ENCODE assay signal across 8 cellular contexts in the genomic region with DNA sequence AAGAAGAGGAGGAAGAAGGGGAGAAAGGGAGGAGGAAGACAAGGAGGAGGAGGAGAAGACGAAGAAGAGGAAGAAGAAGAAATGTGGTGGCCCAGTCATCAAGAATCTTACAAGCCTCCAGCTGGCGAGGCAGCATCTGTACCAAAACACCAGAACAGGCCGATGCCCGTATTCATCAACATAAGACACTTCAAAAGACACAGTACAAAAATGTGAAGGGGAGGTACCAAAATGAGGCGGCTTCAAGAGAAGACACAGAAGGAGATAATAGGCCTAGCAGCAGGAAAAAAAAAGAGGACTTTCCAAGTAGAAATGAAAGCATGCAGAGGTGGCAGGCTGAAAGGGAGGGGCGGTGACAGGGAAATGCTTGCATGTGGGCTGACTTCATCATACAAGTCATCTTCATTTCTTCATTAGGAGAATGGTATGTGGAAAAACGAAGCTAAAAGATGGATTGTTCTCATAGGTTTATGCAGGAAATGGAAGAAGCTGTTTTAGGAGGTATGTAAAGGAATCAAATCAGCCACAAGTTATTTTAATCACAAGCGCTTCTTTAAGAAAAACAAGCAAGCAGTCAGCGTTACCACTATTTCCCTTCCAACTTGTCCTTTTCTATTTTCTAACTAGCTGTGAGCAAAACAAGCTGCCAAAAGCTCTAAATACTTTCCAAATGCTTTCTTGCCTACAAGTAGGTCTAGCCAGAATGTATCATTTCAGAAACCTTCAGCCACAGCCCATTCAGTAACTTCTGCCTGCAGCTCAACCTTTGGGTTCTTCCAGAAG.
DNase-seq lines count a peak whose midpoint lies in the region; ATAC-seq and TF ChIP-seq lines count a peak whose summit lies in the region.

No MANE protein-coding gene starts in this region.

- CTCF ChIA-PET in HEK293 (lab: Yijun Ruan, JAX) = interaction anchor here (0.6 to 0.7 kb wide), 2 partner anchors 303 to 356 kb away, joined by 3 to 4 read pairs; no protein-coding TSS in a partner anchor
- CTCF ChIA-PET in activated naive CD4-positive, alpha-beta T cell treated with anti-CD3 and anti-CD28 coated beads, Interleukin-2, amount 10 ng/mL, durations not matched to agents 7 days and 5 days (lab: Charles Lee) = interaction anchor here (1.1 to 1.5 kb wide), 5 partner anchors 12 to 216 kb away, joined by 3 to 5 read pairs (median 3); no protein-coding TSS in a partner anchor

- H3K9me3 Mint-ChIP-seq in activated naive CD4-positive, alpha-beta T cell treated with anti-CD3 and anti-CD28 coated beads, Interleukin-2, amount 10 ng/mL, durations not matched to agents 7 days and 5 days = no peaks in the 10 kb centered on the region

- H3K4me1 ChIP-seq in HEK293 (ENCODE audit: control insufficient read depth, insufficient read depth, low read length) (no peaks in the 10 kb centered on the region), heart right ventricle (peaks cover 5 to 37% (median 25%) of the 10 kb centered on the region in 9 donors)

- no peak overlapping the region for H3K4me3 ChIP-seq in HEK293 (ENCODE audit: low read depth, low read length)
- peak overlapping the region in 5 of 10 donors; percentile 4 to 26 (median 6) for H3K4me3 ChIP-seq in heart right ventricle
- no peak overlapping the region for H3K4me3 ChIP-seq in lower leg skin (ENCODE audit: low read depth, poor library complexity, severe bottlenecking)

- no peak overlapping the region for H3K27ac ChIP-seq in HEK293 (ENCODE audit: extremely low read depth, low read depth, low read length)
- H3K27ac ChIP-seq in heart right ventricle = peak overlapping the region; percentile 10 to 71 (median 62)

- 48 to 50% methylated on average over 9 of the region's 9 CpGs for WGBS in heart right ventricle, 2 donors
- 13 to 16% methylated on average over 9 of the region's 9 CpGs for whole genome bisulfite sequencing in lower leg skin, 2 donors

- TF ChIP-seq CTCF in HEK293 (tag by site-specific recombination; IDR thresholded peaks at IDR 0.05) (no peak), heart right ventricle (IDR thresholded peaks at IDR 0.05) (no peak), lower leg skin (IDR thresholded peaks at IDR 0.05) (no peak)

- H3K4me3 Mint-ChIP-seq in activated naive CD4-positive, alpha-beta T cell treated with anti-CD3 and anti-CD28 coated beads, Interleukin-2, amount 10 ng/mL, durations not matched to agents 7 days and 5 days = peak overlapping the region; percentile 36

- POLR2A ChIA-PET in HEK293 (lab: Yijun Ruan, JAX) = interaction anchor here (0.7 to 0.8 kb wide), 2 partner anchors 13 to 15 kb away, joined by 3 to 4 read pairs; no protein-coding TSS in a partner anchor

- H3K27me3 ChIP-seq in heart right ventricle = no peaks in the 10 kb centered on the region

- intact Hi-C loops in heart right ventricle (cut with DNase I) = loop anchor here in 1 of 10 donors (10.0 kb wide), 1 partner anchor 45 kb away; no protein-coding TSS in a partner anchor
- intact Hi-C loops in lower leg skin (cut with DNase I; ENCODE audit: low total_unique reads) = no loop called here

- H3K27me3 Mint-ChIP-seq in activated naive CD4-positive, alpha-beta T cell treated with anti-CD3 and anti-CD28 coated beads, Interleukin-2, amount 10 ng/mL, durations not matched to agents 7 days and 5 days = no peaks in the 10 kb centered on the region

- peaks cover 47% of the 10 kb centered on the region for H3K4me1 Mint-ChIP-seq in activated naive CD4-positive, alpha-beta T cell treated with anti-CD3 and anti-CD28 coated beads, Interleukin-2, amount 10 ng/mL, durations not matched to agents 7 days and 5 days

- H3K36me3 ChIP-seq in HEK293 (ENCODE audit: control insufficient read depth in 2 of 2, insufficient read depth in 1 of 2, low read length in 2 of 2) (peaks cover 3 to 14% of the 10 kb centered on the region in 2 experiments; a peak in 2 of 3 replicates), heart right ventricle (peaks cover 0 to 13% (median 0%) of the 10 kb centered on the region in 9 donors)

- no peak for TF ChIP-seq POLR2A in lower leg skin (IDR thresholded peaks at IDR 0.05)

- peak in 6 of 8 donors; percentile 50 to 64 (median 61) for ATAC-seq in heart right ventricle

- peak; percentile 63 for DNase-seq in activated naive CD4-positive, alpha-beta T cell treated with anti-CD3 and anti-CD28 coated beads, Interleukin-2, amount 10 ng/mL, durations not matched to agents 7 days and 5 days
- no peak for DNase-seq in heart right ventricle
- peak; percentile 29 to 38 (median 30) for DNase-seq in stimulated activated CD4-positive, alpha-beta T cell treated with anti-CD3 and anti-CD28 coated beads, Interleukin-12 subunit alpha, Interleukin-12 subunit beta, amount 100 ng/mL, for 48 hours (ENCODE audit: low read depth in 2 of 3, low spot score in 1 of 3)
- DNase-seq in NK-92 treated with Interleukin-12 subunit alpha and Interleukin-12 subunit beta, amount 100 ng/mL, for 24 hours (lab: John Stamatoyannopoulos, UW) = no peak
- DNase-seq in SKM-1 treated with dmso at 0.1 percent for 144 hours (lab: John Stamatoyannopoulos, UW; ENCODE audit: unreplicated experiment) = no peak
- no peak for DNase-seq in lower leg skin (ENCODE audit: low spot score in 2 of 2)
- no peak for DNase-seq in NCI-H1417 treated with DMSO at 0.1 percent for 48 hours (lab: John Stamatoyannopoulos, UW)

- peaks cover 37% of the 10 kb centered on the region for H3K36me3 Mint-ChIP-seq in activated naive CD4-positive, alpha-beta T cell treated with anti-CD3 and anti-CD28 coated beads, Interleukin-2, amount 10 ng/mL, durations not matched to agents 7 days and 5 days

- H3K9me3 ChIP-seq in HEK293 (ENCODE audit: control insufficient read depth, insufficient read depth, low read depth, low read length) (no peaks in the 10 kb centered on the region), heart right ventricle (no peaks in the 10 kb centered on the region)

- H3K27ac Mint-ChIP-seq in activated naive CD4-positive, alpha-beta T cell treated with anti-CD3 and anti-CD28 coated beads, Interleukin-2, amount 10 ng/mL, durations not matched to agents 7 days and 5 days = peak overlapping the region; percentile 77

TF ChIP-seq in HEK293, 187 proteins besides CTCF, POLR2A, EP300 and RAD21:
- TF ChIP-seq, protein P1, sequence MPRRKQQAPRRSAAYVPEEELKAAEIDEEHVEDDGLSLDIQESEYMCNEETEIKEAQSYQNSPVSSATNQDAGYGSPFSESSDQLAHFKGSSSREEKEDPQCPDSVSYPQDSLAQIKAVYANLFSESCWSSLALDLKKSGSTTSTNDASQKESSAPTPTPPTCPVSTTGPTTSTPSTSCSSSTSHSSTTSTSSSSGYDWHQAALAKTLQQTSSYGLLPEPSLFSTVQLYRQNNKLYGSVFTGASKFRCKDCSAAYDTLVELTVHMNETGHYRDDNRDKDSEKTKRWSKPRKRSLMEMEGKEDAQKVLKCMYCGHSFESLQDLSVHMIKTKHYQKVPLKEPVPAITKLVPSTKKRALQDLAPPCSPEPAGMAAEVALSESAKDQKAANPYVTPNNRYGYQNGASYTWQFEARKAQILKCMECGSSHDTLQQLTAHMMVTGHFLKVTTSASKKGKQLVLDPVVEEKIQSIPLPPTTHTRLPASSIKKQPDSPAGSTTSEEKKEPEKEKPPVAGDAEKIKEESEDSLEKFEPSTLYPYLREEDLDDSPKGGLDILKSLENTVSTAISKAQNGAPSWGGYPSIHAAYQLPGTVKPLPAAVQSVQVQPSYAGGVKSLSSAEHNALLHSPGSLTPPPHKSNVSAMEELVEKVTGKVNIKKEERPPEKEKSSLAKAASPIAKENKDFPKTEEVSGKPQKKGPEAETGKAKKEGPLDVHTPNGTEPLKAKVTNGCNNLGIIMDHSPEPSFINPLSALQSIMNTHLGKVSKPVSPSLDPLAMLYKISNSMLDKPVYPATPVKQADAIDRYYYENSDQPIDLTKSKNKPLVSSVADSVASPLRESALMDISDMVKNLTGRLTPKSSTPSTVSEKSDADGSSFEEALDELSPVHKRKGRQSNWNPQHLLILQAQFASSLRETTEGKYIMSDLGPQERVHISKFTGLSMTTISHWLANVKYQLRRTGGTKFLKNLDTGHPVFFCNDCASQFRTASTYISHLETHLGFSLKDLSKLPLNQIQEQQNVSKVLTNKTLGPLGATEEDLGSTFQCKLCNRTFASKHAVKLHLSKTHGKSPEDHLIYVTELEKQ (tag by site-specific recombination; IDR thresholded peaks at IDR 0.05; ENCODE audit: borderline replicate concordance) = no peak
- TF ChIP-seq PRDM1 (tag by site-specific recombination; IDR thresholded peaks at IDR 0.05) = peak; percentile 57
- TF ChIP-seq, protein P2, sequence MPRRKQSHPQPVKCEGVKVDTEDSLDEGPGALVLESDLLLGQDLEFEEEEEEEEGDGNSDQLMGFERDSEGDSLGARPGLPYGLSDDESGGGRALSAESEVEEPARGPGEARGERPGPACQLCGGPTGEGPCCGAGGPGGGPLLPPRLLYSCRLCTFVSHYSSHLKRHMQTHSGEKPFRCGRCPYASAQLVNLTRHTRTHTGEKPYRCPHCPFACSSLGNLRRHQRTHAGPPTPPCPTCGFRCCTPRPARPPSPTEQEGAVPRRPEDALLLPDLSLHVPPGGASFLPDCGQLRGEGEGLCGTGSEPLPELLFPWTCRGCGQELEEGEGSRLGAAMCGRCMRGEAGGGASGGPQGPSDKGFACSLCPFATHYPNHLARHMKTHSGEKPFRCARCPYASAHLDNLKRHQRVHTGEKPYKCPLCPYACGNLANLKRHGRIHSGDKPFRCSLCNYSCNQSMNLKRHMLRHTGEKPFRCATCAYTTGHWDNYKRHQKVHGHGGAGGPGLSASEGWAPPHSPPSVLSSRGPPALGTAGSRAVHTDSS (tag by site-specific recombination; IDR thresholded peaks at IDR 0.05) = peak; percentile 82
TF ChIP-seq in HEK293: peak in this region for 2.

Comparison
In these comparisons a context has a peak if more than half of its experiments do, and no peak if none do; other contexts are left out.
1. DNase-seq: peak in activated naive CD4-positive, alpha-beta T cell treated with anti-CD3 and anti-CD28 coated beads, Interleukin-2, amount 10 ng/mL, durations not matched to agents 7 days and 5 days (single experiment) and stimulated activated CD4-positive, alpha-beta T cell treated with anti-CD3 and anti-CD28 coated beads, Interleukin-12 subunit alpha, Interleukin-12 subunit beta, amount 100 ng/mL, for 48 hours (3 of 3); none in heart right ventricle (0 of 2), NK-92 treated with Interleukin-12 subunit alpha and Interleukin-12 subunit beta, amount 100 ng/mL, for 24 hours (single experiment), SKM-1 treated with dmso at 0.1 percent for 144 hours (single experiment), lower leg skin (0 of 2) and NCI-H1417 treated with DMSO at 0.1 percent for 48 hours (single experiment).